In genomic region chr6:13302751-13303667, GRCh38 we compare ENCODE assay signal across 1 cellular context.
TF ChIP-seq lines count a peak whose summit lies in the region.

No MANE protein-coding gene starts in this region.

TF ChIP-seq in HepG2, 621 proteins besides CTCF, POLR2A, EP300 and RAD21 (continued from another document and continues in another):
- TF ChIP-seq ZNF687 (CRISPR knock-in tag; IDR thresholded peaks at IDR 0.05) (peak; percentile 34; the same call in 1 of the 2 replicates), NR2C2 (CRISPR knock-in tag; IDR thresholded peaks at IDR 0.05; ENCODE audit: borderline replicate concordance) (peak; percentile 86), FOXP4 (CRISPR knock-in tag; IDR thresholded peaks at IDR 0.05) (peak; percentile 47; the same call in 1 of the 2 replicates), CC2D1A (CRISPR knock-in tag; IDR thresholded peaks at IDR 0.05) (no peak), ZBED4 (CRISPR knock-in tag; IDR thresholded peaks at IDR 0.05; ENCODE audit: borderline replicate concordance) (no peak), ATF3 (CRISPR knock-in tag; IDR thresholded peaks at IDR 0.05) (0 out of 2 replicates have a peak, but pooled peaks have one; percentile 32), CAMTA2 (CRISPR knock-in tag; IDR thresholded peaks at IDR 0.05; ENCODE audit: borderline replicate concordance) (no peak), ATF2 (CRISPR knock-in tag; IDR thresholded peaks at IDR 0.05) (peak; percentile 55), BCL6 (CRISPR knock-in tag; IDR thresholded peaks at IDR 0.05) (peak; percentile 75), ZSCAN21 (CRISPR knock-in tag; IDR thresholded peaks at IDR 0.05; ENCODE audit: borderline replicate concordance) (no peak), ATF7 (IDR thresholded peaks at IDR 0.05) (no peak), ATF7 (CRISPR knock-in tag; IDR thresholded peaks at IDR 0.05) (no peak), ZBTB33 (CRISPR knock-in tag; IDR thresholded peaks at IDR 0.05) (peak; percentile 81), RAD51 (IDR thresholded peaks at IDR 0.05; ENCODE audit: borderline replicate concordance) (no peak), ZNF788 (CRISPR knock-in tag; IDR thresholded peaks at IDR 0.05; ENCODE audit: borderline replicate concordance) (no peak), SKIL (CRISPR knock-in tag; IDR thresholded peaks at IDR 0.05; ENCODE audit: borderline replicate concordance) (no peak), SOX13 (IDR thresholded peaks at IDR 0.05) (no peak), SOX13 (CRISPR knock-in tag; conservative IDR thresholded peaks at IDR 0.05 in 1 of 2, IDR thresholded peaks at IDR 0.05 in 1 of 2) (peak in 1 of 2 experiments; percentile 68; a peak in 2 of 4 replicates), MED1 (CRISPR knock-in tag; IDR thresholded peaks at IDR 0.05) (0 out of 2 replicates have a peak, but pooled peaks have one; percentile 31), SNRNP70 (IDR thresholded peaks at IDR 0.05; ENCODE audit: low read depth, low read length) (no peak), ZNF263 (CRISPR knock-in tag; IDR thresholded peaks at IDR 0.05) (no peak), HNF4A (CRISPR knock-in tag; IDR thresholded peaks at IDR 0.05) (peak; percentile 59), ZHX1 (CRISPR knock-in tag; IDR thresholded peaks at IDR 0.05; ENCODE audit: low read depth) (peak; percentile 70; the same call in 1 of the 2 replicates), RCOR2 (CRISPR knock-in tag; IDR thresholded peaks at IDR 0.05) (0 out of 2 replicates have a peak, but pooled peaks have one; percentile 16), CREM (IDR thresholded peaks at IDR 0.05) (peak; percentile 68), CREM (CRISPR knock-in tag; IDR thresholded peaks at IDR 0.05) (no peak), NFE2 (CRISPR knock-in tag; IDR thresholded peaks at IDR 0.05) (no peak), MYPOP (CRISPR knock-in tag; IDR thresholded peaks at IDR 0.05) (peak; percentile 53; the same call in 1 of the 2 replicates), KLF15 (CRISPR knock-in tag; IDR thresholded peaks at IDR 0.05; ENCODE audit: borderline replicate concordance) (no peak), SOX5 (CRISPR knock-in tag; IDR thresholded peaks at IDR 0.05; ENCODE audit: borderline replicate concordance) (peak; percentile 43; the same call in 1 of the 2 replicates), NCOA2 (CRISPR knock-in tag; IDR thresholded peaks at IDR 0.05) (peak; percentile 79), FIP1L1 (IDR thresholded peaks at IDR 0.05; ENCODE audit: borderline replicate concordance, insufficient read depth, low read depth, low read length) (no peak), DZIP1 (CRISPR knock-in tag; IDR thresholded peaks at IDR 0.05) (no peak)
